ENCODE assay signal across 14 cellular contexts in genomic region chr9:107299437-107299836, GRCh38. TPM values are rescaled to one million over a fixed set of nuclear protein-coding genes. Genes with fewer than 3 reads are reported as not detected.
DNase-seq lines count a peak whose midpoint lies in the region; ATAC-seq and TF ChIP-seq lines count a peak whose summit lies in the region.
"Had no signal": no experiment of that assay in that cellular context is flagged by ENCODE, and none has a peak within 500 bp of the region (broad histone marks: within the 10 kb centered on the region; RNA-seq: fewer than 3 reads in every experiment).

No MANE protein-coding gene starts in this region.

- peak overlapping the region; percentile 18 for H3K9ac ChIP-seq in adipocyte (ENCODE audit: low read length)

- no peak overlapping the region for H3K4me3 Mint-ChIP-seq in CD14-positive monocyte
- H3K4me3 Mint-ChIP-seq: activated T-cell treated with anti-CD3 and anti-CD28 coated beads, Interleukin-2, amount 50 U/mL, for 4 hours; stimulated activated memory B cell treated with anti-CD40 and anti-IgM and Interleukin-4, amounts not matched to agents 10 μg/mL and 1 μg/mL and 100 μg/mL, for 72 hours had no signal

- H3K9me3 ChIP-seq in adipocyte (ENCODE audit: control insufficient read depth, low read length) (no peaks in the 10 kb centered on the region), SJCRH30 (replicated peaks) (no peaks in the 10 kb centered on the region)

- peak; percentile 26 for ATAC-seq in left colon
- ATAC-seq: stimulated activated memory B cell treated with anti-CD40 and anti-IgM and Interleukin-4, amounts not matched to agents 10 μg/mL and 1 μg/mL and 100 μg/mL, for 72 hours had no signal

- H3K36me3 ChIP-seq in adipocyte (ENCODE audit: control insufficient read depth, insufficient read depth, low read length, severe bottlenecking) (peaks cover 50% of the 10 kb centered on the region), SJCRH30 (peaks cover 53% of the 10 kb centered on the region)

- no peak overlapping the region for H3K4me3 ChIP-seq in adipocyte (ENCODE audit: low read length)
- H3K4me3 ChIP-seq in SJCRH30: no peak overlapping the region

- no peak for DNase-seq in CD14-positive monocyte (ENCODE audit: low spot score)
- peak; percentile 19 for DNase-seq in HCEC 1CT
- peak; percentile 41 for DNase-seq in adipocyte (ENCODE audit: low read depth)
- DNase-seq in left colon: no peak
- no peak for DNase-seq in DMS153 treated with DMSO at 0.1 percent for 48 hours (lab: John Stamatoyannopoulos, UW; ENCODE audit: unreplicated experiment)
- no peak for DNase-seq in NCI-H748 treated with DMSO at 0.1 percent for 48 hours (lab: John Stamatoyannopoulos, UW)
- no peak for DNase-seq in SJCRH30
- DNase-seq in cerebellar nuclear complex (lab: John Stamatoyannopoulos, UW): no peak
- DNase-seq: activated T-cell treated with anti-CD3 and anti-CD28 coated beads, Interleukin-2, amount 50 U/mL, for 4 hours; kidney; NCI-H345; Right ventricle myocardium superior had no signal

- H3K36me3 Mint-ChIP-seq in CD14-positive monocyte: peaks cover 15 to 27% of the 10 kb centered on the region in 2 donors
- H3K36me3 Mint-ChIP-seq: stimulated activated memory B cell treated with anti-CD40 and anti-IgM and Interleukin-4, amounts not matched to agents 10 μg/mL and 1 μg/mL and 100 μg/mL, for 72 hours had no signal

- H3K4me1 Mint-ChIP-seq in CD14-positive monocyte: peaks cover 14% of the 10 kb centered on the region

- H3K27me3 ChIP-seq in adipocyte (replicated peaks; ENCODE audit: control insufficient read depth, insufficient read depth, low read length): no peaks in the 10 kb centered on the region
- no peaks in the 10 kb centered on the region for H3K27me3 ChIP-seq in SJCRH30

- H3K27me3 Mint-ChIP-seq in CD14-positive monocyte (ENCODE audit: low read depth in 3 of 3): peaks cover 0 to 1% (median 0%) of the 10 kb centered on the region in 3 donors
- H3K27me3 Mint-ChIP-seq: stimulated activated memory B cell treated with anti-CD40 and anti-IgM and Interleukin-4, amounts not matched to agents 10 μg/mL and 1 μg/mL and 100 μg/mL, for 72 hours had no signal

- H3K27ac ChIP-seq in SJCRH30: no peak overlapping the region
- H3K27ac ChIP-seq: VCaP had no signal

- H3K27ac Mint-ChIP-seq in CD14-positive monocyte: peak overlapping the region in 1 of 7 donors; percentile 37
- H3K27ac Mint-ChIP-seq: stimulated activated memory B cell treated with anti-CD40 and anti-IgM and Interleukin-4, amounts not matched to agents 10 μg/mL and 1 μg/mL and 100 μg/mL, for 72 hours had no signal

- H3K4me1 ChIP-seq in adipocyte (ENCODE audit: control insufficient read depth, insufficient read depth, low read length): peaks cover 40% of the 10 kb centered on the region
- no peaks in the 10 kb centered on the region for H3K4me1 ChIP-seq in SJCRH30

- TF ChIP-seq CTCF in CD14-positive monocyte (IDR thresholded peaks at IDR 0.05): peak; percentile 53

- intact Hi-C loops in CD14-positive monocyte (cut with micrococcal nuclease) (no loop called here), left colon (cut with DNase I, micrococcal nuclease) (no loop called here)

- no peaks in the 10 kb centered on the region for H3K9me3 Mint-ChIP-seq in CD14-positive monocyte
- H3K9me3 Mint-ChIP-seq: activated T-cell treated with anti-CD3 and anti-CD28 coated beads, Interleukin-2, amount 50 U/mL, for 4 hours; stimulated activated memory B cell treated with anti-CD40 and anti-IgM and Interleukin-4, amounts not matched to agents 10 μg/mL and 1 μg/mL and 100 μg/mL, for 72 hours had no signal

RNA-seq across cellular contexts. Expression of gene RAD23B, which starts 16.4 kb away (rescaled TPM):
- polyA plus RNA-seq in CD14-positive monocyte: 10 to 100 TPM; 21.6 to 24.7 TPM
- 10 to 100 TPM; 93.9 to 99.0 TPM for total RNA-seq in left colon
- 143 and 146 TPM in 2 replicates for total RNA-seq in SJCRH30 (2014; rRNA removed; shearing (Covaris generic))

Comparison
In these comparisons a context has a peak if more than half of its experiments do, and no peak if none do; other contexts are left out.
1. DNase-seq: peak in HCEC 1CT (single experiment) and adipocyte (single experiment); none in CD14-positive monocyte (single experiment), left colon (0 of 2), DMS153 treated with DMSO at 0.1 percent for 48 hours (single experiment), NCI-H748 treated with DMSO at 0.1 percent for 48 hours (single experiment), SJCRH30 (0 of 2) and cerebellar nuclear complex (0 of 2).